In the genomic region with DNA sequence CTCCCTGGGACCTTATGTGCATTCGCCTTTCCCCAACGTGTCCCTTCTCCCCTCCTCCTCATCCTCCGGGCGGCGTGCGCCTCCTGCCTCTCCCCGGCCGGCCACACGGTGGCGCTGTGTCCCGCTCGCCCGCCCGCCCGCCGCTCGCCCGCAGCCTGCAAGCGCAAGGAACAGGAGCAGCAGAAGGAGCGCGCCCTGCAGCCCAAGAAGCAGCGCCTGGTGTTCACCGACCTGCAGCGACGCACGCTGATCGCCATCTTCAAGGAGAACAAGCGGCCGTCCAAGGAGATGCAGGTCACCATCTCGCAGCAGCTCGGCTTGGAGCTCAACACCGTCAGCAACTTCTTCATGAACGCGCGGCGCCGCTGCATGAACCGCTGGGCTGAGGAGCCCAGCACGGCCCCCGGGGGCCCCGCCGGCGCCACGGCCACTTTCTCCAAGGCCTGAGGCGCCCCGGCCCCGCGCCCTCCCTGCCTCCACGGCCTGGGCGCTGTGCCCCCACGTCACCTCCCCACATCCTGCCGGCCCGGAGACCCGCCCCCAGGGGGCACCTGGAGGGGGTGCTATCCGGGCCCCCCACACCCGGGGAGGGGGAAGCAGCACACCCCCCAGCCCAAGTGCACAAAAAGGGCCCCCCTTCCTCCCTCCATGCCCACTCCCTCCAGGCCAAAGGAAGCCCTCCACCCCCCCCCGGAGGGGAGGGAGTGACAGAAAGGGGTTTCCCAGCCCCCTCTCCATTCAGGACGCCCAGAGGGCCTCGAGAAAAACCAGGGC, we compare ENCODE assay signal across 1 cellular context.
A peak's percentile ranks its signal among the peaks of the same experiment; 100 is the strongest.
TF ChIP-seq lines count a peak whose summit lies in the region.

No MANE protein-coding gene starts in this region.

TF ChIP-seq in K562, 482 proteins besides CTCF, POLR2A, EP300 and RAD21 (continued from another document and continues in another):
- TF ChIP-seq, protein P1, sequence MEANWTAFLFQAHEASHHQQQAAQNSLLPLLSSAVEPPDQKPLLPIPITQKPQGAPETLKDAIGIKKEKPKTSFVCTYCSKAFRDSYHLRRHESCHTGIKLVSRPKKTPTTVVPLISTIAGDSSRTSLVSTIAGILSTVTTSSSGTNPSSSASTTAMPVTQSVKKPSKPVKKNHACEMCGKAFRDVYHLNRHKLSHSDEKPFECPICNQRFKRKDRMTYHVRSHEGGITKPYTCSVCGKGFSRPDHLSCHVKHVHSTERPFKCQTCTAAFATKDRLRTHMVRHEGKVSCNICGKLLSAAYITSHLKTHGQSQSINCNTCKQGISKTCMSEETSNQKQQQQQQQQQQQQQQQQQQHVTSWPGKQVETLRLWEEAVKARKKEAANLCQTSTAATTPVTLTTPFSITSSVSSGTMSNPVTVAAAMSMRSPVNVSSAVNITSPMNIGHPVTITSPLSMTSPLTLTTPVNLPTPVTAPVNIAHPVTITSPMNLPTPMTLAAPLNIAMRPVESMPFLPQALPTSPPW (CRISPR knock-in tag; IDR thresholded peaks at IDR 0.05), result peak; percentile 29; the same call in 1 of the 2 replicates
- TF ChIP-seq KAT7 (CRISPR knock-in tag; IDR thresholded peaks at IDR 0.05; ENCODE audit: borderline replicate concordance), result no peak
- no peak for TF ChIP-seq ZNF77 (CRISPR knock-in tag; IDR thresholded peaks at IDR 0.05)
- no peak for TF ChIP-seq CBX8 (IDR thresholded peaks at IDR 0.05; ENCODE audit: borderline replicate concordance, extremely low read depth, low read depth, low read length, poor library complexity, severe bottlenecking)
- TF ChIP-seq, protein P2, sequence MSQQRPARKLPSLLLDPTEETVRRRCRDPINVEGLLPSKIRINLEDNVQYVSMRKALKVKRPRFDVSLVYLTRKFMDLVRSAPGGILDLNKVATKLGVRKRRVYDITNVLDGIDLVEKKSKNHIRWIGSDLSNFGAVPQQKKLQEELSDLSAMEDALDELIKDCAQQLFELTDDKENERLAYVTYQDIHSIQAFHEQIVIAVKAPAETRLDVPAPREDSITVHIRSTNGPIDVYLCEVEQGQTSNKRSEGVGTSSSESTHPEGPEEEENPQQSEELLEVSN (IDR thresholded peaks at IDR 0.05; ENCODE audit: borderline replicate concordance in 1 of 2, extremely low read depth in 1 of 2, insufficient read depth in 1 of 2, insufficient read length in 1 of 2, low read depth in 1 of 2, low read length in 1 of 2, poor library complexity in 1 of 2, severe bottlenecking in 1 of 2), result peak in 1 of 2 experiments; percentile 74
- TF ChIP-seq SMAD4 (CRISPR knock-in tag; conservative IDR thresholded peaks at IDR 0.05), result peak; percentile 32; the same call in 1 of the 2 replicates
- TF ChIP-seq, protein P3, sequence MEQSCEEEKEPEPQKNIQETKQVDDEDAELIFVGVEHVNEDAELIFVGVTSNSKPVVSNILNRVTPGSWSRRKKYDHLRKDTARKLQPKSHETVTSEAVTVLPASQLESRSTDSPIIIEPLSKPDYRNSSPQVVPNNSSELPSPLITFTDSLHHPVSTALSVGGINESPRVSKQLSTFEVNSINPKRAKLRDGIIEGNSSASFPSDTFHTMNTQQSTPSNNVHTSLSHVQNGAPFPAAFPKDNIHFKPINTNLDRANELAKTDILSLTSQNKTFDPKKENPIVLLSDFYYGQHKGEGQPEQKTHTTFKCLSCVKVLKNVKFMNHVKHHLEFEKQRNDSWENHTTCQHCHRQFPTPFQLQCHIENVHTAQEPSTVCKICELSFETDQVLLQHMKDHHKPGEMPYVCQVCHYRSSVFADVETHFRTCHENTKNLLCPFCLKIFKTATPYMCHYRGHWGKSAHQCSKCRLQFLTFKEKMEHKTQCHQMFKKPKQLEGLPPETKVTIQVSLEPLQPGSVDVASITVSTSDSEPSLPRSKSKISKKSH (CRISPR knock-in tag; IDR thresholded peaks at IDR 0.05), result no peak
- TF ChIP-seq, protein P4, sequence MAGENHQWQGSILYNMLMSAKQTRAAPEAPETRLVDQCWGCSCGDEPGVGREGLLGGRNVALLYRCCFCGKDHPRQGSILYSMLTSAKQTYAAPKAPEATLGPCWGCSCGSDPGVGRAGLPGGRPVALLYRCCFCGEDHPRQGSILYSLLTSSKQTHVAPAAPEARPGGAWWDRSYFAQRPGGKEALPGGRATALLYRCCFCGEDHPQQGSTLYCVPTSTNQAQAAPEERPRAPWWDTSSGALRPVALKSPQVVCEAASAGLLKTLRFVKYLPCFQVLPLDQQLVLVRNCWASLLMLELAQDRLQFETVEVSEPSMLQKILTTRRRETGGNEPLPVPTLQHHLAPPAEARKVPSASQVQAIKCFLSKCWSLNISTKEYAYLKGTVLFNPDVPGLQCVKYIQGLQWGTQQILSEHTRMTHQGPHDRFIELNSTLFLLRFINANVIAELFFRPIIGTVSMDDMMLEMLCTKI (IDR thresholded peaks at IDR 0.05; ENCODE audit: partially characterized antibody), result no peak
- TF ChIP-seq, protein P5, sequence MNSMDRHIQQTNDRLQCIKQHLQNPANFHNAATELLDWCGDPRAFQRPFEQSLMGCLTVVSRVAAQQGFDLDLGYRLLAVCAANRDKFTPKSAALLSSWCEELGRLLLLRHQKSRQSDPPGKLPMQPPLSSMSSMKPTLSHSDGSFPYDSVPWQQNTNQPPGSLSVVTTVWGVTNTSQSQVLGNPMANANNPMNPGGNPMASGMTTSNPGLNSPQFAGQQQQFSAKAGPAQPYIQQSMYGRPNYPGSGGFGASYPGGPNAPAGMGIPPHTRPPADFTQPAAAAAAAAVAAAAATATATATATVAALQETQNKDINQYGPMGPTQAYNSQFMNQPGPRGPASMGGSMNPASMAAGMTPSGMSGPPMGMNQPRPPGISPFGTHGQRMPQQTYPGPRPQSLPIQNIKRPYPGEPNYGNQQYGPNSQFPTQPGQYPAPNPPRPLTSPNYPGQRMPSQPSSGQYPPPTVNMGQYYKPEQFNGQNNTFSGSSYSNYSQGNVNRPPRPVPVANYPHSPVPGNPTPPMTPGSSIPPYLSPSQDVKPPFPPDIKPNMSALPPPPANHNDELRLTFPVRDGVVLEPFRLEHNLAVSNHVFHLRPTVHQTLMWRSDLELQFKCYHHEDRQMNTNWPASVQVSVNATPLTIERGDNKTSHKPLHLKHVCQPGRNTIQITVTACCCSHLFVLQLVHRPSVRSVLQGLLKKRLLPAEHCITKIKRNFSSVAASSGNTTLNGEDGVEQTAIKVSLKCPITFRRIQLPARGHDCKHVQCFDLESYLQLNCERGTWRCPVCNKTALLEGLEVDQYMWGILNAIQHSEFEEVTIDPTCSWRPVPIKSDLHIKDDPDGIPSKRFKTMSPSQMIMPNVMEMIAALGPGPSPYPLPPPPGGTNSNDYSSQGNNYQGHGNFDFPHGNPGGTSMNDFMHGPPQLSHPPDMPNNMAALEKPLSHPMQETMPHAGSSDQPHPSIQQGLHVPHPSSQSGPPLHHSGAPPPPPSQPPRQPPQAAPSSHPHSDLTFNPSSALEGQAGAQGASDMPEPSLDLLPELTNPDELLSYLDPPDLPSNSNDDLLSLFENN (IDR thresholded peaks at IDR 0.05; ENCODE audit: low read depth in 2 of 2, low read length in 2 of 2), result no peak
- no peak for TF ChIP-seq GTF2A2 (tag; IDR thresholded peaks at IDR 0.05)
- no peak for TF ChIP-seq RBM39 (optimal IDR thresholded peaks at IDR 0.05; ENCODE audit: low read depth, low read length)
- TF ChIP-seq, protein P6, sequence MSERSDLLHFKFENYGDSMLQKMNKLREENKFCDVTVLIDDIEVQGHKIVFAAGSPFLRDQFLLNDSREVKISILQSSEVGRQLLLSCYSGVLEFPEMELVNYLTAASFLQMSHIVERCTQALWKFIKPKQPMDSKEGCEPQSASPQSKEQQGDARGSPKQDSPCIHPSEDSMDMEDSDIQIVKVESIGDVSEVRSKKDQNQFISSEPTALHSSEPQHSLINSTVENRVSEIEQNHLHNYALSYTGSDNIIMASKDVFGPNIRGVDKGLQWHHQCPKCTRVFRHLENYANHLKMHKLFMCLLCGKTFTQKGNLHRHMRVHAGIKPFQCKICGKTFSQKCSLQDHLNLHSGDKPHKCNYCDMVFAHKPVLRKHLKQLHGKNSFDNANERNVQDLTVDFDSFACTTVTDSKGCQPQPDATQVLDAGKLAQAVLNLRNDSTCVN (CRISPR knock-in tag; IDR thresholded peaks at IDR 0.05), result 0 out of 2 replicates have a peak, but pooled peaks have one; percentile 32
- TF ChIP-seq SIN3B (IDR thresholded peaks at IDR 0.05; ENCODE audit: low read depth), result no peak
- no peak for TF ChIP-seq NFRKB (IDR thresholded peaks at IDR 0.05; ENCODE audit: low read depth)
- TF ChIP-seq, protein P7, sequence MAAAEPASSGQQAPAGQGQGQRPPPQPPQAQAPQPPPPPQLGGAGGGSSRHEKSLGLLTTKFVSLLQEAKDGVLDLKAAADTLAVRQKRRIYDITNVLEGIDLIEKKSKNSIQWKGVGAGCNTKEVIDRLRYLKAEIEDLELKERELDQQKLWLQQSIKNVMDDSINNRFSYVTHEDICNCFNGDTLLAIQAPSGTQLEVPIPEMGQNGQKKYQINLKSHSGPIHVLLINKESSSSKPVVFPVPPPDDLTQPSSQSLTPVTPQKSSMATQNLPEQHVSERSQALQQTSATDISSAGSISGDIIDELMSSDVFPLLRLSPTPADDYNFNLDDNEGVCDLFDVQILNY (CRISPR knock-in tag; IDR thresholded peaks at IDR 0.05), result no peak
- TF ChIP-seq FIP1L1 (IDR thresholded peaks at IDR 0.05; ENCODE audit: low read depth, low read length, poor library complexity, severe bottlenecking), result peak; percentile 89
- TF ChIP-seq TSC22D4 (tag; IDR thresholded peaks at IDR 0.05), result no peak
- TF ChIP-seq, protein P8, sequence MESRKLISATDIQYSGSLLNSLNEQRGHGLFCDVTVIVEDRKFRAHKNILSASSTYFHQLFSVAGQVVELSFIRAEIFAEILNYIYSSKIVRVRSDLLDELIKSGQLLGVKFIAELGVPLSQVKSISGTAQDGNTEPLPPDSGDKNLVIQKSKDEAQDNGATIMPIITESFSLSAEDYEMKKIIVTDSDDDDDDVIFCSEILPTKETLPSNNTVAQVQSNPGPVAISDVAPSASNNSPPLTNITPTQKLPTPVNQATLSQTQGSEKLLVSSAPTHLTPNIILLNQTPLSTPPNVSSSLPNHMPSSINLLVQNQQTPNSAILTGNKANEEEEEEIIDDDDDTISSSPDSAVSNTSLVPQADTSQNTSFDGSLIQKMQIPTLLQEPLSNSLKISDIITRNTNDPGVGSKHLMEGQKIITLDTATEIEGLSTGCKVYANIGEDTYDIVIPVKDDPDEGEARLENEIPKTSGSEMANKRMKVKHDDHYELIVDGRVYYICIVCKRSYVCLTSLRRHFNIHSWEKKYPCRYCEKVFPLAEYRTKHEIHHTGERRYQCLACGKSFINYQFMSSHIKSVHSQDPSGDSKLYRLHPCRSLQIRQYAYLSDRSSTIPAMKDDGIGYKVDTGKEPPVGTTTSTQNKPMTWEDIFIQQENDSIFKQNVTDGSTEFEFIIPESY (CRISPR knock-in tag; IDR thresholded peaks at IDR 0.05), result peak; percentile 91
- TF ChIP-seq ELF2 (CRISPR knock-in tag; IDR thresholded peaks at IDR 0.05), result no peak
- TF ChIP-seq, protein P9, sequence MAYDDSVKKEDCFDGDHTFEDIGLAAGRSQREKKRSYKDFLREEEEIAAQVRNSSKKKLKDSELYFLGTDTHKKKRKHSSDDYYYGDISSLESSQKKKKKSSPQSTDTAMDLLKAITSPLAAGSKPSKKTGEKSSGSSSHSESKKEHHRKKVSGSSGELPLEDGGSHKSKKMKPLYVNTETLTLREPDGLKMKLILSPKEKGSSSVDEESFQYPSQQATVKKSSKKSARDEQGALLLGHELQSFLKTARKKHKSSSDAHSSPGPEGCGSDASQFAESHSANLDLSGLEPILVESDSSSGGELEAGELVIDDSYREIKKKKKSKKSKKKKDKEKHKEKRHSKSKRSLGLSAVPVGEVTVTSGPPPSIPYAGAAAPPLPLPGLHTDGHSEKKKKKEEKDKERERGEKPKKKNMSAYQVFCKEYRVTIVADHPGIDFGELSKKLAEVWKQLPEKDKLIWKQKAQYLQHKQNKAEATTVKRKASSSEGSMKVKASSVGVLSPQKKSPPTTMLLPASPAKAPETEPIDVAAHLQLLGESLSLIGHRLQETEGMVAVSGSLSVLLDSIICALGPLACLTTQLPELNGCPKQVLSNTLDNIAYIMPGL (CRISPR knock-in tag; IDR thresholded peaks at IDR 0.05), result peak; percentile 57; the same call in 1 of the 2 replicates
- TF ChIP-seq CBX3 (IDR thresholded peaks at IDR 0.05; ENCODE audit: borderline replicate concordance in 1 of 2, low read length in 2 of 2), result 0 out of 3 replicates have a peak, but pooled peaks of 1 of the 2 experiments have one; percentile 21
- no peak for TF ChIP-seq LARP7 (IDR thresholded peaks at IDR 0.05)
- no peak for TF ChIP-seq TBL1XR1 (IDR thresholded peaks at IDR 0.05; ENCODE audit: low read length in 2 of 2)
- no peak for TF ChIP-seq LCOR (CRISPR knock-in tag; IDR thresholded peaks at IDR 0.05)
- TF ChIP-seq, protein P10, sequence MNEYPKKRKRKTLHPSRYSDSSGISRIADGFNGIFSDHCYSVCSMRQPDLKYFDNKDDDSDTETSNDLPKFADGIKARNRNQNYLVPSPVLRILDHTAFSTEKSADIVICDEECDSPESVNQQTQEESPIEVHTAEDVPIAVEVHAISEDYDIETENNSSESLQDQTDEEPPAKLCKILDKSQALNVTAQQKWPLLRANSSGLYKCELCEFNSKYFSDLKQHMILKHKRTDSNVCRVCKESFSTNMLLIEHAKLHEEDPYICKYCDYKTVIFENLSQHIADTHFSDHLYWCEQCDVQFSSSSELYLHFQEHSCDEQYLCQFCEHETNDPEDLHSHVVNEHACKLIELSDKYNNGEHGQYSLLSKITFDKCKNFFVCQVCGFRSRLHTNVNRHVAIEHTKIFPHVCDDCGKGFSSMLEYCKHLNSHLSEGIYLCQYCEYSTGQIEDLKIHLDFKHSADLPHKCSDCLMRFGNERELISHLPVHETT (CRISPR knock-in tag; conservative IDR thresholded peaks at IDR 0.05 in 1 of 2, IDR thresholded peaks at IDR 0.05 in 1 of 2), result no peak
- peak; percentile 70 for TF ChIP-seq CXXC5 (CRISPR knock-in tag; IDR thresholded peaks at IDR 0.05)
- no peak for TF ChIP-seq MIER1 (IDR thresholded peaks at IDR 0.05; ENCODE audit: low read depth)
- TF ChIP-seq CTBP1 (IDR thresholded peaks at IDR 0.05; ENCODE audit: borderline replicate concordance), result peak; percentile 59
- TF ChIP-seq, protein P11, sequence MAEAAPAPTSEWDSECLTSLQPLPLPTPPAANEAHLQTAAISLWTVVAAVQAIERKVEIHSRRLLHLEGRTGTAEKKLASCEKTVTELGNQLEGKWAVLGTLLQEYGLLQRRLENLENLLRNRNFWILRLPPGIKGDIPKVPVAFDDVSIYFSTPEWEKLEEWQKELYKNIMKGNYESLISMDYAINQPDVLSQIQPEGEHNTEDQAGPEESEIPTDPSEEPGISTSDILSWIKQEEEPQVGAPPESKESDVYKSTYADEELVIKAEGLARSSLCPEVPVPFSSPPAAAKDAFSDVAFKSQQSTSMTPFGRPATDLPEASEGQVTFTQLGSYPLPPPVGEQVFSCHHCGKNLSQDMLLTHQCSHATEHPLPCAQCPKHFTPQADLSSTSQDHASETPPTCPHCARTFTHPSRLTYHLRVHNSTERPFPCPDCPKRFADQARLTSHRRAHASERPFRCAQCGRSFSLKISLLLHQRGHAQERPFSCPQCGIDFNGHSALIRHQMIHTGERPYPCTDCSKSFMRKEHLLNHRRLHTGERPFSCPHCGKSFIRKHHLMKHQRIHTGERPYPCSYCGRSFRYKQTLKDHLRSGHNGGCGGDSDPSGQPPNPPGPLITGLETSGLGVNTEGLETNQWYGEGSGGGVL (CRISPR knock-in tag; IDR thresholded peaks at IDR 0.05), result no peak
- no peak for TF ChIP-seq DIDO1 (tag; IDR thresholded peaks at IDR 0.05; ENCODE audit: low read depth)
- TF ChIP-seq SMC3 (conservative IDR thresholded peaks at IDR 0.05; ENCODE audit: insufficient read depth, low read depth, low read length), result peak; percentile 84; the same call in 1 of the 2 replicates
- TF ChIP-seq NELFE (IDR thresholded peaks at IDR 0.05; ENCODE audit: insufficient read depth, insufficient read length), result no peak
- no peak for TF ChIP-seq ZNF75A (CRISPR knock-in tag; IDR thresholded peaks at IDR 0.05)
